ENCODE assay signal across 12 cellular contexts in genomic region chr3:58066842-58067241, GRCh38. TPM values are rescaled to one million over a fixed set of nuclear protein-coding genes. Genes with fewer than 3 reads are reported as not detected.
A peak's percentile ranks its signal among the peaks of the same experiment; 100 is the strongest.
DNase-seq lines count a peak whose midpoint lies in the region; ATAC-seq and TF ChIP-seq lines count a peak whose summit lies in the region.
"Had no signal": no experiment of that assay in that cellular context is flagged by ENCODE, and none has a peak within 500 bp of the region (broad histone marks: within the 10 kb centered on the region; RNA-seq: fewer than 3 reads in every experiment).

No MANE protein-coding gene starts in this region.

- H3K4me1 Mint-ChIP-seq in brain = peaks cover 61% of the 10 kb centered on the region
- H3K4me1 Mint-ChIP-seq in neural progenitor cell = peaks cover 40% of the 10 kb centered on the region
- H3K4me1 Mint-ChIP-seq: activated naive CD4-positive, alpha-beta T cell treated with anti-CD3 and anti-CD28 coated beads, Interleukin-2, amount 10 ng/mL, durations not matched to agents 7 days and 5 days had no signal

- no peak overlapping the region for H3K9ac ChIP-seq in neural progenitor cell

- H3K4me2 ChIP-seq in neural progenitor cell = no peak overlapping the region

- H3K36me3 Mint-ChIP-seq in brain (no peaks in the 10 kb centered on the region), neural progenitor cell (no peaks in the 10 kb centered on the region)
- H3K36me3 Mint-ChIP-seq: activated naive CD4-positive, alpha-beta T cell treated with anti-CD3 and anti-CD28 coated beads, Interleukin-2, amount 10 ng/mL, durations not matched to agents 7 days and 5 days; CD8-positive, alpha-beta T cell had no signal

- no peaks in the 10 kb centered on the region for H3K27me3 ChIP-seq in tibial artery
- H3K27me3 ChIP-seq in neural progenitor cell = no peaks in the 10 kb centered on the region
- H3K27me3 ChIP-seq: dorsolateral prefrontal cortex had no signal

- no peak for ATAC-seq in HG03095 (IDR thresholded peaks at IDR 0.05; ENCODE audit: unreplicated experiment)
- ATAC-seq: CD8-positive, alpha-beta T cell had no signal

- H2AFZ ChIP-seq in neural progenitor cell (replicated peaks) = no peak overlapping the region

- intact Hi-C loops in tibial artery (cut with DNase I; ENCODE audit: low total_unique reads) = no loop called here

- H3F3A ChIP-seq in neural progenitor cell (ENCODE audit: low read depth) = peaks cover 3% of the 10 kb centered on the region

- H3K4me1 ChIP-seq in tibial artery = peaks cover 4 to 99% (median 65%) of the 10 kb centered on the region in 4 donors
- peaks cover 30% of the 10 kb centered on the region for H3K4me1 ChIP-seq in neural progenitor cell

- H3K36me3 ChIP-seq in tibial artery (no peaks in the 10 kb centered on the region), neural progenitor cell (no peaks in the 10 kb centered on the region)

- H3K4me3 ChIP-seq in tibial artery (no peak overlapping the region), neural progenitor cell (no peak overlapping the region)
- H3K4me3 ChIP-seq: dorsolateral prefrontal cortex had no signal

- no peaks in the 10 kb centered on the region for H3K27me3 Mint-ChIP-seq in brain
- peaks cover 3% of the 10 kb centered on the region for H3K27me3 Mint-ChIP-seq in neural progenitor cell (ENCODE audit: insufficient read depth, low read depth)
- H3K27me3 Mint-ChIP-seq: activated naive CD4-positive, alpha-beta T cell treated with anti-CD3 and anti-CD28 coated beads, Interleukin-2, amount 10 ng/mL, durations not matched to agents 7 days and 5 days had no signal

- H3K27ac ChIP-seq in tibial artery (peak overlapping the region; percentile 62 to 77), neural progenitor cell (no peak overlapping the region)

- H3K9me3 ChIP-seq in tibial artery (no peaks in the 10 kb centered on the region), neural progenitor cell (ENCODE audit: low read depth) (no peaks in the 10 kb centered on the region)

- H3K9me3 Mint-ChIP-seq in brain (no peaks in the 10 kb centered on the region), neural progenitor cell (no peaks in the 10 kb centered on the region)
- H3K9me3 Mint-ChIP-seq: activated naive CD4-positive, alpha-beta T cell treated with anti-CD3 and anti-CD28 coated beads, Interleukin-2, amount 10 ng/mL, durations not matched to agents 7 days and 5 days; CD8-positive, alpha-beta T cell had no signal

- H3K79me2 ChIP-seq in neural progenitor cell (ENCODE audit: low read depth) = peaks cover 23% of the 10 kb centered on the region

- peak; percentile 39 for DNase-seq in HT1080 (ENCODE audit: low read depth)
- DNase-seq in kidney glomerular epithelial cell (lab: John Stamatoyannopoulos, UW) = peak; percentile 62
- DNase-seq in tibial artery = no peak
- DNase-seq in neural progenitor cell (ENCODE audit: low spot score) = no peak
- DNase-seq in NCI-H1105 treated with DMSO at 0.1 percent for 48 hours (lab: John Stamatoyannopoulos, UW) = no peak
- DNase-seq in NCI-H187 (lab: John Stamatoyannopoulos, UW) = no peak
- DNase-seq: activated naive CD4-positive, alpha-beta T cell treated with anti-CD3 and anti-CD28 coated beads, Interleukin-2, amount 10 ng/mL, durations not matched to agents 7 days and 5 days; CD8-positive, alpha-beta T cell; dorsolateral prefrontal cortex; NCI-H2227 treated with DMSO at 0.1 percent for 48 hours had no signal

- H4K20me1 ChIP-seq in neural progenitor cell (ENCODE audit: low read depth) = peaks cover 41% of the 10 kb centered on the region

- H3K27ac Mint-ChIP-seq in brain (peak overlapping the region in 3 of 5 experiments; percentile 42 to 83 (median 76)), neural progenitor cell (no peak overlapping the region)
- H3K27ac Mint-ChIP-seq: activated naive CD4-positive, alpha-beta T cell treated with anti-CD3 and anti-CD28 coated beads, Interleukin-2, amount 10 ng/mL, durations not matched to agents 7 days and 5 days; CD8-positive, alpha-beta T cell had no signal

- no peak for TF ChIP-seq CTCF in brain (conservative IDR thresholded peaks at IDR 0.05)
- TF ChIP-seq CTCF in tibial artery (IDR thresholded peaks at IDR 0.05) = no peak
- TF ChIP-seq CTCF in neural progenitor cell (IDR thresholded peaks at IDR 0.05) = no peak

- H3K4me3 Mint-ChIP-seq in brain (no peak overlapping the region), neural progenitor cell (no peak overlapping the region)
- H3K4me3 Mint-ChIP-seq: activated naive CD4-positive, alpha-beta T cell treated with anti-CD3 and anti-CD28 coated beads, Interleukin-2, amount 10 ng/mL, durations not matched to agents 7 days and 5 days; CD8-positive, alpha-beta T cell had no signal

RNA-seq across cellular contexts. Expression of gene FLNB, which starts 58.6 kb away (rescaled TPM):
- 126 and 138 TPM in 2 replicates for total RNA-seq in HT1080 (2014; rRNA removed; shearing (Covaris generic))
- polyA plus RNA-seq in HT1080 (2015; cell fraction: cytosol; rRNA removed) = 23.9 and 28.8 TPM in 2 replicates
- 927 and 954 TPM in 2 replicates for polyA plus RNA-seq in HT1080 (2015; cell fraction: nucleus; rRNA removed)
- polyA plus RNA-seq in brain (ENCODE audit: insufficient read depth, low read depth, low replicate concordance) = 27.6 TPM
- total RNA-seq in neural progenitor cell (ENCODE audit: low replicate concordance) = 32.0 and 54.9 TPM in 2 replicates

Comparison
In these comparisons a context has a peak if more than half of its experiments do, and no peak if none do; other contexts are left out.
1. DNase-seq: peak in HT1080 (single experiment) and kidney glomerular epithelial cell (single experiment); none in tibial artery (0 of 2), neural progenitor cell (single experiment), NCI-H1105 treated with DMSO at 0.1 percent for 48 hours (single experiment) and NCI-H187 (0 of 2).